8 cellular contexts compared by ENCODE assay signal in genomic region chr17:43713494-43714162, GRCh38. TPM values are rescaled to one million over a fixed set of nuclear protein-coding genes. Genes with fewer than 3 reads are reported as not detected.
A peak's percentile ranks its signal among the peaks of the same experiment; 100 is the strongest.
DNase-seq lines count a peak whose midpoint lies in the region; ATAC-seq and TF ChIP-seq lines count a peak whose summit lies in the region.

No MANE protein-coding gene starts in this region.

- peak overlapping the region; percentile 36 to 72 (median 47) for H3K4me3 Mint-ChIP-seq in T-cell
- H3K4me3 Mint-ChIP-seq in endodermal cell, result peak overlapping the region; percentile 46

- H3K27ac Mint-ChIP-seq in T-cell (no peak overlapping the region), endodermal cell (no peak overlapping the region)

- CTCF ChIA-PET in T-cell (lab: Charles Lee), result interaction anchor here in 1 of 2 donors (0.6 to 0.9 kb wide), 2 partner anchors 48 to 118 kb away, joined by 3 to 4 read pairs; no protein-coding TSS in a partner anchor

- H3K36me3 Mint-ChIP-seq in T-cell (no peaks in the 10 kb centered on the region), endodermal cell (ENCODE audit: low read depth) (no peaks in the 10 kb centered on the region)

- ATAC-seq in T-cell (replicated peaks in 1 of 4) (peak; percentile 29 to 61 (median 44)), GM18511 (IDR thresholded peaks at IDR 0.05; ENCODE audit: unreplicated experiment) (no peak)

- no peak overlapping the region for H3K27ac ChIP-seq in endodermal cell (ENCODE audit: low read depth, low read length)

- POLR2A ChIA-PET in T-cell (lab: Charles Lee), result no interaction called here

- no peaks in the 10 kb centered on the region for H3K9me3 ChIP-seq in endodermal cell (ENCODE audit: control insufficient read depth, low read length)

- H3K4me1 ChIP-seq in endodermal cell (ENCODE audit: control insufficient read depth, insufficient read depth, low read length), result no peaks in the 10 kb centered on the region

- 3 to 5% methylated on average over 27 to 53 of the region's 53 CpGs for WGBS in endodermal cell (ENCODE audit: insufficient coverage in 1 of 2, insufficient read length in 1 of 2), 2 experiments

- no peak for TF ChIP-seq CTCF in endodermal cell (conservative IDR thresholded peaks at IDR 0.05)

- peak; percentile 62 for DNase-seq in activated effector memory CD4-positive, alpha-beta T cell treated with anti-CD3 and anti-CD28 coated beads, Interleukin-2, amount 50 U/mL, for 16 hours
- no peak for DNase-seq in activated effector memory CD4-positive, alpha-beta T cell treated with Interleukin-2 at 50 U/mL for 16 hours
- DNase-seq in T-cell (peak in 2 of 34 experiments; percentile 1 to 6), endodermal cell (peak; percentile 82), mucosa of gallbladder (ENCODE audit: low spot score) (peak; percentile 14), SW 1271 (lab: John Stamatoyannopoulos, UW) (no peak), dedifferentiated amniotic fluid mesenchymal stem cell (ENCODE audit: extremely low spot score) (no peak)

- H3K27me3 ChIP-seq in endodermal cell (ENCODE audit: control insufficient read depth, insufficient read depth, low read length, poor library complexity, severe bottlenecking), result peaks cover 45% of the 10 kb centered on the region

- peaks cover 9 to 13% (median 12%) of the 10 kb centered on the region in 3 donors for H3K4me1 Mint-ChIP-seq in T-cell
- H3K4me1 Mint-ChIP-seq in endodermal cell, result peaks cover 14% of the 10 kb centered on the region

- H3K4me3 ChIP-seq in endodermal cell (ENCODE audit: low read length), result peak overlapping the region; percentile 80

- peaks cover 45 to 61% of the 10 kb centered on the region in 2 donors for H3K27me3 Mint-ChIP-seq in T-cell
- peaks cover 66% of the 10 kb centered on the region for H3K27me3 Mint-ChIP-seq in endodermal cell (ENCODE audit: insufficient read depth)

- no peaks in the 10 kb centered on the region for H3K36me3 ChIP-seq in endodermal cell (ENCODE audit: control insufficient read depth, insufficient read depth, low read length)

- peak overlapping the region; percentile 25 for H3K9ac ChIP-seq in endodermal cell (ENCODE audit: extremely low read depth, low read length, poor library complexity, severe bottlenecking)

- no peaks in the 10 kb centered on the region for H3K9me3 Mint-ChIP-seq in T-cell
- no peaks in the 10 kb centered on the region for H3K9me3 Mint-ChIP-seq in endodermal cell

RNA-seq across cellular contexts. Expression of gene SOST, which starts 45.0 kb away (rescaled TPM):
- total RNA-seq in T-cell, result not detected
- not detected for total RNA-seq in endodermal cell
- polyA plus RNA-seq in endodermal cell (2013, experiment 1 of 2), result 39.2 TPM
- 37.0 TPM for polyA plus RNA-seq in endodermal cell (2013, experiment 2 of 2)
- not detected for total RNA-seq in mucosa of gallbladder

RNA-seq across cellular contexts. Expression of gene MEOX1, which starts 51.9 kb away (rescaled TPM):
- total RNA-seq in T-cell (1 to 10 TPM; 2.9 to 5.5 (median 3.6) TPM), endodermal cell (not detected), mucosa of gallbladder (5.0 TPM)
- 1.5 TPM for polyA plus RNA-seq in endodermal cell (2013, experiment 1 of 2)
- 1.6 TPM for polyA plus RNA-seq in endodermal cell (2013, experiment 2 of 2)

Comparison
In these comparisons a context has a peak if more than half of its experiments do, and no peak if none do; other contexts are left out.
1. DNase-seq: peak in activated effector memory CD4-positive, alpha-beta T cell treated with anti-CD3 and anti-CD28 coated beads, Interleukin-2, amount 50 U/mL, for 16 hours (single experiment), endodermal cell (single experiment) and mucosa of gallbladder (single experiment); none in activated effector memory CD4-positive, alpha-beta T cell treated with Interleukin-2 at 50 U/mL for 16 hours (single experiment), SW 1271 (0 of 2) and dedifferentiated amniotic fluid mesenchymal stem cell (single experiment).